Comparison of ENCODE assay signal across 1 cellular context in genomic region chr12:93080452-93080851, GRCh38.
TF ChIP-seq lines count a peak whose summit lies in the region.

No MANE protein-coding gene starts in this region.

TF ChIP-seq in GM23338, 12 proteins besides CTCF, POLR2A, EP300 and RAD21 (continued from another document):
- TF ChIP-seq NANOG (IDR thresholded peaks at IDR 0.05; ENCODE audit: borderline replicate concordance) (0 out of 2 replicates have a peak, but pooled peaks have one; percentile 23), POLR2AphosphoS5 (IDR thresholded peaks at IDR 0.05; ENCODE audit: low read depth) (peak; percentile 23; the same call in 1 of the 2 replicates), EZH2 (IDR thresholded peaks at IDR 0.05; ENCODE audit: low read depth, unreplicated experiment) (no peak), REST (IDR thresholded peaks at IDR 0.05; ENCODE audit: unreplicated experiment) (no peak), EZH2phosphoT487 (IDR thresholded peaks at IDR 0.05; ENCODE audit: unreplicated experiment) (no peak), STAT1 (IDR thresholded peaks at IDR 0.05; ENCODE audit: unreplicated experiment) (no peak)
- TF ChIP-seq, protein P1, sequence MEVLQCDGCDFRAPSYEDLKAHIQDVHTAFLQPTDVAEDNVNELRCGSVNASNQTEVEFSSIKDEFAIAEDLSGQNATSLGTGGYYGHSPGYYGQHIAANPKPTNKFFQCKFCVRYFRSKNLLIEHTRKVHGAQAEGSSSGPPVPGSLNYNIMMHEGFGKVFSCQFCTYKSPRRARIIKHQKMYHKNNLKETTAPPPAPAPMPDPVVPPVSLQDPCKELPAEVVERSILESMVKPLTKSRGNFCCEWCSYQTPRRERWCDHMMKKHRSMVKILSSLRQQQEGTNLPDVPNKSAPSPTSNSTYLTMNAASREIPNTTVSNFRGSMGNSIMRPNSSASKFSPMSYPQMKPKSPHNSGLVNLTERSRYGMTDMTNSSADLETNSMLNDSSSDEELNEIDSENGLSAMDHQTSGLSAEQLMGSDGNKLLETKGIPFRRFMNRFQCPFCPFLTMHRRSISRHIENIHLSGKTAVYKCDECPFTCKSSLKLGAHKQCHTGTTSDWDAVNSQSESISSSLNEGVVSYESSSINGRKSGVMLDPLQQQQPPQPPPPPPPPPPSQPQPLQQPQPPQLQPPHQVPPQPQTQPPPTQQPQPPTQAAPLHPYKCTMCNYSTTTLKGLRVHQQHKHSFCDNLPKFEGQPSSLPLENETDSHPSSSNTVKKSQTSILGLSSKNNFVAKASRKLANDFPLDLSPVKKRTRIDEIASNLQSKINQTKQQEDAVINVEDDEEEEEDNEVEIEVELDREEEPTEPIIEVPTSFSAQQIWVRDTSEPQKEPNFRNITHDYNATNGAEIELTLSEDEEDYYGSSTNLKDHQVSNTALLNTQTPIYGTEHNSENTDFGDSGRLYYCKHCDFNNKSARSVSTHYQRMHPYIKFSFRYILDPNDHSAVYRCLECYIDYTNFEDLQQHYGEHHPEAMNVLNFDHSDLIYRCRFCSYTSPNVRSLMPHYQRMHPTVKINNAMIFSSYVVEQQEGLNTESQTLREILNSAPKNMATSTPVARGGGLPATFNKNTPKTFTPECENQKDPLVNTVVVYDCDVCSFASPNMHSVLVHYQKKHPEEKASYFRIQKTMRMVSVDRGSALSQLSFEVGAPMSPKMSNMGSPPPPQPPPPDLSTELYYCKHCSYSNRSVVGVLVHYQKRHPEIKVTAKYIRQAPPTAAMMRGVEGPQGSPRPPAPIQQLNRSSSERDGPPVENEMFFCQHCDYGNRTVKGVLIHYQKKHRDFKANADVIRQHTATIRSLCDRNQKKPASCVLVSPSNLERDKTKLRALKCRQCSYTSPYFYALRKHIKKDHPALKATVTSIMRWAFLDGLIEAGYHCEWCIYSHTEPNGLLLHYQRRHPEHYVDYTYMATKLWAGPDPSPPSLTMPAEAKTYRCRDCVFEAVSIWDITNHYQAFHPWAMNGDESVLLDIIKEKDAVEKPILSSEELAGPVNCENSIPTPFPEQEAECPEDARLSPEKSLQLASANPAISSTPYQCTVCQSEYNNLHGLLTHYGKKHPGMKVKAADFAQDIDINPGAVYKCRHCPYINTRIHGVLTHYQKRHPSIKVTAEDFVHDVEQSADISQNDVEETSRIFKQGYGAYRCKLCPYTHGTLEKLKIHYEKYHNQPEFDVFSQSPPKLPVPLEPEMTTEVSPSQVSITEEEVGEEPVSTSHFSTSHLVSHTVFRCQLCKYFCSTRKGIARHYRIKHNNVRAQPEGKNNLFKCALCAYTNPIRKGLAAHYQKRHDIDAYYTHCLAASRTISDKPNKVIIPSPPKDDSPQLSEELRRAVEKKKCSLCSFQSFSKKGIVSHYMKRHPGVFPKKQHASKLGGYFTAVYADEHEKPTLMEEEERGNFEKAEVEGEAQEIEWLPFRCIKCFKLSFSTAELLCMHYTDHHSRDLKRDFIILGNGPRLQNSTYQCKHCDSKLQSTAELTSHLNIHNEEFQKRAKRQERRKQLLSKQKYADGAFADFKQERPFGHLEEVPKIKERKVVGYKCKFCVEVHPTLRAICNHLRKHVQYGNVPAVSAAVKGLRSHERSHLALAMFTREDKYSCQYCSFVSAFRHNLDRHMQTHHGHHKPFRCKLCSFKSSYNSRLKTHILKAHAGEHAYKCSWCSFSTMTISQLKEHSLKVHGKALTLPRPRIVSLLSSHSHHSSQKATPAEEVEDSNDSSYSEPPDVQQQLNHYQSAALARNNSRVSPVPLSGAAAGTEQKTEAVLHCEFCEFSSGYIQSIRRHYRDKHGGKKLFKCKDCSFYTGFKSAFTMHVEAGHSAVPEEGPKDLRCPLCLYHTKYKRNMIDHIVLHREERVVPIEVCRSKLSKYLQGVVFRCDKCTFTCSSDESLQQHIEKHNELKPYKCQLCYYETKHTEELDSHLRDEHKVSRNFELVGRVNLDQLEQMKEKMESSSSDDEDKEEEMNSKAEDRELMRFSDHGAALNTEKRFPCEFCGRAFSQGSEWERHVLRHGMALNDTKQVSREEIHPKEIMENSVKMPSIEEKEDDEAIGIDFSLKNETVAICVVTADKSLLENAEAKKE (CRISPR knock-in tag; IDR thresholded peaks at IDR 0.05) = peak; percentile 98
